20 cellular contexts compared by ENCODE assay signal in the genomic region with DNA sequence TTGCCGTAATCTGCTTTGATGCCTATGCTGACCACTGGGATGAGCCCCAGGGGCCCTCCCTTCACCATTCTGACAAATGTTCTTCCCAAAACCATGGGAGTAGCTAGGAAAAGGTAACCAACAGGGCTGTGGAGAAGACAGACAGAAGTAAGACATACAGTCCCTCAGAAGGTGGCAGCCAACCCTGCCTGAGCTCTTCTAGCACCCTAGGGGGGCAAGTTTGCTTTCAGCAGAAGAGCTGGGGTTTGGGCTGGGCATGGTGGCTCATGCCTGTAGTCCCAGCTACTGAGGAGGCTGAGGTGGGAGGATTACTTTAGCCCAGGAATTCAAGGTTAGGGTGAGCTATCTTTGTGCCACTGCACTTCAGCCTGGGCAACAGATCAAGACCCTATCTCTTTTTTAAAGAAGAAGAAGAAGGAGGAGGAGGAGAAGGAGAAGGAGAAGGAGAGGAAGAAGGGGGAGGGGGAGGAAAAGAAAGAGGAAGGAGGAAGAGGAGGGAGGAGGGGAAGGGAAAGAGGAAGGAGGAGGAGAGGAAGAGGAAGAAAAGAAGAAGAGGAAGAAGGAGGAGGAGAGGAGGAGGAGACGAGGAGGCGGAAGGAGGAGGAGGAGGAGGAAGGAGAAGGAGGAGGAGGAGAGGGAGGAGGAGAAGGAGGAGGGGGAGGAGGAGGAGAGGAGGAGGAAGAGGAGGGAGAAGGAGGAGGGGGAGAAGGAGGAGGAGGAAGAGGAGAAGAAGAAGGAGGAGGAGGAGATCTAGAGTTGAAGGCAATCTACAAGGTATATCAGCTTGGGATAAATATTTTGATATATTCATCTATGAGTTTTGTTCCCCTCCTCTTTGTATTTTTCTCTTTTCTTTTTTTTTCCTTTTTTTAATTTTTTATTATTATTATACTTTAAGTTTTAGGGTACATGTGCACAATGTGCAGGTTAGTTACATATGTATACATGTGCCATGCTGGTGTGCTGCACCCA.
"Had no signal": no experiment of that assay in that cellular context is flagged by ENCODE, and none has a peak within 500 bp of the region (broad histone marks: within the 10 kb centered on the region; RNA-seq: fewer than 3 reads in every experiment).

No MANE protein-coding gene starts in this region.

- DNase-seq: cortex of kidney; dorsolateral prefrontal cortex; effector CD8-positive, alpha-beta T cell; foreskin melanocyte; head of caudate nucleus; left colon; naive thymus-derived CD4-positive, alpha-beta T cell; nephron progenitor cell; ovary; right cardiac atrium; stimulated activated CD4-positive, alpha-beta T cell treated with anti-CD3 and anti-CD28 coated beads, Interleukin-4, amount 100 ng/mL, for 1 hour; stimulated activated CD8-positive, alpha-beta memory T cell treated with anti-CD3 and anti-CD28 coated beads, Interleukin-4, amount 100 ng/mL, for 48 hours; stimulated activated naive CD8-positive, alpha-beta T cell treated with anti-CD3 and anti-CD28 coated beads, Interleukin-15, Interleukin-2, amounts not matched to agents 100 U/mL and 50 U/mL, for 24 hours had no signal

- H3K4me3 ChIP-seq: dorsolateral prefrontal cortex, hepatocyte, ovary, smooth muscle cell, suprapubic skin, tibial nerve, upper lobe of right lung, vagina had no signal

- H3K9me3 ChIP-seq: ovary, suprapubic skin, tibial nerve, upper lobe of right lung, vagina had no signal

- H3K36me3 ChIP-seq: ovary, suprapubic skin, tibial nerve, upper lobe of right lung, vagina had no signal

- H3K27me3 ChIP-seq: hepatocyte, ovary, suprapubic skin, tibial nerve, upper lobe of right lung, vagina had no signal

- ATAC-seq: left colon; naive thymus-derived CD4-positive, alpha-beta T cell; right cardiac atrium; stimulated activated effector memory CD8-positive, alpha-beta T cell treated with anti-CD3 and anti-CD28 coated beads, Interleukin-12 subunit alpha, Interleukin-12 subunit beta, amount 100 ng/mL, for 72 hours; stimulated activated naive CD8-positive, alpha-beta T cell treated with anti-CD3 and anti-CD28 coated beads, Interleukin-15, Interleukin-2, amounts not matched to agents 100 U/mL and 50 U/mL, for 24 hours; upper lobe of right lung had no signal

- H3K27ac ChIP-seq: hepatocyte, ovary, suprapubic skin, upper lobe of right lung, vagina had no signal

- H3K4me1 ChIP-seq: suprapubic skin, tibial nerve, upper lobe of right lung, vagina had no signal

- H2AFZ ChIP-seq: hepatocyte had no signal

- H3K4me2 ChIP-seq: hepatocyte, smooth muscle cell had no signal
